Comparison of ENCODE assay signal across 24 cellular contexts in the genomic region with DNA sequence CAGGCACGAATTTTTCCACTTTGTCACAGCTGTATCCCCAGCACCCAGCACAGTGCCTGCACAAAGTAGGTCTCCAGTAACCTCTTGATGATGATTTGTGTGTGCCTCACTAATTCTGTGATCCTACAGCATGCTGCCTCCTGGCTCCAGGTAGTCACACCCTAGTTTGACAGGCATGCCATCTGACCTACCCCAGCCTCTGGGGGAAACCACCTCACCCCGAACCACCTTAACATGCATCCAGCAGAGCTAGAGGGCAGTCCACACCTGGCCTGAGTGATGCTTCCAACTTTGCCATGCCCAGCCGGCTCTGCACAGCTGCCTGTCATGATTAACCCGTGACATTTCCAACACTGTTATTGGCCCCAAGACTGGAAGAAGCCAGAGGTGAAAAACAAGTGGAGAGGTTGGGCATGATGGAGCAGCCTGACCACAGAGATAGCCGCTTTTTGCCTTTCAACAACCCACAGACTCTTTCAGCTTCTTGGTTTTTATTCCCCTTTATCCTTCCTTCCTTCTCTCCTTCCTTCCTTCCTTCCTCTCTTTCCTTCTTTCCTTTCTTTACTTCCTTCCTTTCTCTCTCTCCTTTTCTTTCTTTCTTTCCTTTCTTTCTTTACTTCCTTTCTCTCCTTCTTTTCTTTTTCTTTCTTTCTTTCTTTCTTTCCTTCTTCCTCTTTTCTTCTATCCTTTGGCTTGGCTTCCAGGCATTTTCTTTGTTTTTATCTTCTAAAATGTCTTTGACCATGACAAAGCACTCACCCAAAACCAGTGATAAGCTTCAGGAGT.
"Had no signal": no experiment of that assay in that cellular context is flagged by ENCODE, and none has a peak within 500 bp of the region (broad histone marks: within the 10 kb centered on the region; RNA-seq: fewer than 3 reads in every experiment).

No MANE protein-coding gene starts in this region.

- H3K9me3 ChIP-seq: colonic mucosa had no signal

- H3K27me3 ChIP-seq: brain microvascular endothelial cell, colonic mucosa had no signal

- H3K36me3 ChIP-seq: brain microvascular endothelial cell, colonic mucosa had no signal

- H3K4me1 ChIP-seq: colonic mucosa had no signal

- H3K4me3 ChIP-seq: colonic mucosa had no signal

- DNase-seq: activated CD4-positive, alpha-beta memory T cell treated with anti-CD3 and anti-CD28 coated beads, Interleukin-2, amount 10 ng/mL, durations not matched to agents 7 days and 5 days; activated CD4-positive, alpha-beta T cell treated with anti-CD3 and anti-CD28 coated beads for 36 hours; activated CD4-positive, alpha-beta T cell treated with anti-CD3 and anti-CD28 coated beads, Interleukin-2, amount 50 U/mL, for 1 hour; activated CD4-positive, CD25-positive, alpha-beta regulatory T cell; activated gamma-delta T cell treated with Interleukin-2 at 50 U/mL for 16 hours; activated naive CD4-positive, alpha-beta T cell treated with anti-CD3 and anti-CD28 coated beads, Interleukin-2, amount 10 ng/mL, durations not matched to agents 7 days and 5 days; activated naive CD8-positive, alpha-beta T cell treated with anti-CD3 and anti-CD28 coated beads for 36 hours; activated T-cell treated with anti-CD3 and anti-CD28 coated beads for 4 hours; activated T-cell treated with anti-CD3 and anti-CD28 coated beads, Interleukin-2, amount 50 U/mL, for 48 hours; brain microvascular endothelial cell; cerebellar nuclear complex; colonic mucosa; NCI-H1092 treated with DMSO at 0.1 percent for 48 hours; NCI-H1417 treated with DMSO at 0.1 percent for 48 hours; NCI-H1694; NCI-H2029; NCI-H345; NCI-H510A; NCI-H526 treated with DMSO at 0.1 percent for 48 hours; NCI-H82; SIG-M5; T-helper 17 cell; T-helper 9 cell had no signal

- H3K27ac ChIP-seq: brain microvascular endothelial cell, colonic mucosa had no signal

- ATAC-seq: activated CD4-positive, alpha-beta T cell treated with anti-CD3 and anti-CD28 coated beads for 36 hours; activated T-helper 17 cell treated with anti-CD3 and anti-CD28 coated beads, Interleukin-2, amount 50 U/mL, for 72 hours; T-helper 17 cell had no signal
